Comparison of ENCODE assay signal across 1 cellular context in genomic region chr5:72816297-72817075, GRCh38.
TF ChIP-seq lines count a peak whose summit lies in the region.

TNPO1 (plus strand) TSS chr5:72816661; CDS start chr5:72816738, 77 bp downstream.

TF ChIP-seq in SK-N-SH, 30 proteins besides CTCF, POLR2A, EP300 and RAD21 (continued from another document):
- peak; percentile 67; the same call in 1 of the 2 replicates for TF ChIP-seq REST (IDR thresholded peaks at IDR 0.05; ENCODE audit: low read depth, low read length)
- TF ChIP-seq SIN3A (IDR thresholded peaks at IDR 0.05; ENCODE audit: borderline replicate concordance, low read depth, low read length) = peak; percentile 83; the same call in 1 of the 2 replicates
- no peak for TF ChIP-seq RXRA (IDR thresholded peaks at IDR 0.05; ENCODE audit: borderline replicate concordance, low read depth)
- 0 out of 2 replicates have a peak, but pooled peaks have one; percentile 13 for TF ChIP-seq RCOR1 (IDR thresholded peaks at IDR 0.05; ENCODE audit: low read length)
- TF ChIP-seq SMC3 (IDR thresholded peaks at IDR 0.05; ENCODE audit: low read depth, low read length) = peak; percentile 6; the same call in 1 of the 2 replicates
- TF ChIP-seq MAX (IDR thresholded peaks at IDR 0.05; ENCODE audit: low read depth) = no peak; the same call in 1 of the 2 replicates
- TF ChIP-seq USF2 (IDR thresholded peaks at IDR 0.05; ENCODE audit: borderline replicate concordance, low read depth, low read length) = no peak
- TF ChIP-seq GABPA (IDR thresholded peaks at IDR 0.05; ENCODE audit: low read depth) = no peak
- no peak for TF ChIP-seq FOXJ3 (CRISPR knock-in tag; IDR thresholded peaks at IDR 0.05)
- no peak for TF ChIP-seq ZBTB33 (IDR thresholded peaks at IDR 0.05; ENCODE audit: borderline replicate concordance, low read depth)
- TF ChIP-seq JUND (IDR thresholded peaks at IDR 0.05) = no peak
- TF ChIP-seq TCF12 (IDR thresholded peaks at IDR 0.05) = no peak; the same call in 1 of the 2 replicates
- TF ChIP-seq PBX3 (IDR thresholded peaks at IDR 0.05) = no peak
- no peak for TF ChIP-seq USF1 (IDR thresholded peaks at IDR 0.05; ENCODE audit: borderline replicate concordance, low read depth)
- TF ChIP-seq TAF1 (IDR thresholded peaks at IDR 0.05; ENCODE audit: borderline replicate concordance, low read depth, low read length) = peak; percentile 96
- peak; percentile 87 for TF ChIP-seq MXI1 (IDR thresholded peaks at IDR 0.05; ENCODE audit: low read depth, low read length)
- peak; percentile 97 for TF ChIP-seq POLR2AphosphoS5 (IDR thresholded peaks at IDR 0.05; ENCODE audit: low read depth, low read length)
